Comparison of ENCODE assay signal across 12 cellular contexts in genomic region chr1:22529901-22530621, GRCh38. TPM values are rescaled to one million over a fixed set of nuclear protein-coding genes. Genes with fewer than 3 reads are reported as not detected.
DNase-seq lines count a peak whose midpoint lies in the region; ATAC-seq, FAIRE-seq and TF ChIP-seq lines count a peak whose summit lies in the region.
"Had no signal": no experiment of that assay in that cellular context is flagged by ENCODE, and none has a peak within 500 bp of the region (broad histone marks: within the 10 kb centered on the region; RNA-seq: fewer than 3 reads in every experiment).

No MANE protein-coding gene starts in this region.

- no peak overlapping the region for H3K4me3 ChIP-seq in GM23248
- H3K4me3 ChIP-seq in K562: no peak overlapping the region
- H3K4me3 ChIP-seq in left ventricle myocardium inferior: no peak overlapping the region
- H3K4me3 ChIP-seq in spleen: no peak overlapping the region

- H2AFZ ChIP-seq in GM23248 (no peak overlapping the region), K562 (ENCODE audit: low read depth, low read length) (no peak overlapping the region)

- ATAC-seq in K562: no peak
- ATAC-seq: SK-N-SH treated with all-trans-retinoic acid at 6 μM for 48 hours had no signal

- no peaks in the 10 kb centered on the region for H3K9me1 ChIP-seq in K562 (ENCODE audit: control insufficient read depth, insufficient read depth, low read length)

- DNase-seq in GM23248 (peak; percentile 79), K562 (ENCODE audit: extremely low read depth in 1 of 4, low spot score in 3 of 4) (no peak), left ventricle myocardium inferior (peak; percentile 29), spleen (no peak), NCI-H1048 (lab: John Stamatoyannopoulos, UW) (no peak), iPS-NIHi11 (ENCODE audit: low spot score) (no peak), HCEC 1CT (no peak)
- DNase-seq in activated CD4-positive, alpha-beta T cell treated with anti-CD3 and anti-CD28 coated beads, Interleukin-2, amount 50 U/mL, for 48 hours: no peak
- DNase-seq: activated CD4-positive, alpha-beta T cell treated with anti-CD3 and anti-CD28 coated beads, Interleukin-2, amount 10 ng/mL, durations not matched to agents 7 days and 5 days; retina had no signal

- H3K9me2 ChIP-seq in GM23248 (ENCODE audit: insufficient read depth): no peaks in the 10 kb centered on the region

- TF ChIP-seq POLR2A in K562 (conservative IDR thresholded peaks at IDR 0.05): no peak
- TF ChIP-seq POLR2A in spleen (IDR thresholded peaks at IDR 0.05): no peak

- in situ Hi-C loops in GM23248 (cut with MboI) (no loop called here), K562 (cut with MboI) (no loop called here)

- 44 to 52% methylated on average over 12 of the region's 12 CpGs for WGBS in GM23248 (ENCODE audit: low coverage in 1 of 2, low lambda C conversion rate in 2 of 2, missing lambda C conversion rate in 2 of 2), 2 experiments
- WGBS in K562 (ENCODE audit: insufficient coverage, low coverage, missing lambda C conversion rate): 58% methylated on average over 12 of the region's 12 CpGs
- WGBS in spleen, 5 donors: 78 to 88% (median 84%) methylated on average over 12 of the region's 12 CpGs

- TF ChIP-seq CTCF in K562 (IDR thresholded peaks at IDR 0.05 in 2 of 3, conservative IDR thresholded peaks at IDR 0.05 in 1 of 3; ENCODE audit: insufficient read depth in 2 of 3, low read depth in 1 of 3, low read length in 3 of 3) (no peak), left ventricle myocardium inferior (IDR thresholded peaks at IDR 0.05; ENCODE audit: borderline replicate concordance) (no peak), spleen (IDR thresholded peaks at IDR 0.05 in 8 of 11, conservative IDR thresholded peaks at IDR 0.05 in 3 of 11) (no peak)

- H3K9ac ChIP-seq in GM23248 (peak overlapping the region; percentile 19), K562 (ENCODE audit: insufficient read depth in 1 of 2, low read depth in 2 of 2, low read length in 2 of 2) (no peak overlapping the region)
- H3K9ac ChIP-seq: KMS-11 had no signal

- H3K36me3 ChIP-seq in GM23248 (ENCODE audit: low read depth) (no peaks in the 10 kb centered on the region), K562 (ENCODE audit: control insufficient read depth, insufficient read depth, low read length) (peaks cover 24% of the 10 kb centered on the region; the same call in 1 of the 3 replicates), left ventricle myocardium inferior (peaks cover 30% of the 10 kb centered on the region), spleen (peaks cover 0 to 90% (median 34%) of the 10 kb centered on the region in 6 donors)

- H3K27me3 ChIP-seq in GM23248 (replicated peaks; ENCODE audit: insufficient read depth) (no peaks in the 10 kb centered on the region), K562 (ENCODE audit: control insufficient read depth in 2 of 2, insufficient read depth in 2 of 2, low read length in 2 of 2) (peaks cover 0 to 1% of the 10 kb centered on the region in 2 experiments; a peak in 1 of 5 replicates), left ventricle myocardium inferior (ENCODE audit: low read depth) (no peaks in the 10 kb centered on the region), spleen (replicated peaks in 1 of 7) (no peaks in the 10 kb centered on the region)

- H3K9me3 ChIP-seq in GM23248 (ENCODE audit: low read depth) (no peaks in the 10 kb centered on the region), K562 (replicated peaks; ENCODE audit: control insufficient read depth, insufficient read depth, low read depth, low read length) (no peaks in the 10 kb centered on the region), left ventricle myocardium inferior (replicated peaks) (no peaks in the 10 kb centered on the region), spleen (no peaks in the 10 kb centered on the region)

- H3K79me2 ChIP-seq in GM23248 (ENCODE audit: insufficient read depth): no peaks in the 10 kb centered on the region
- H3K79me2 ChIP-seq in K562 (ENCODE audit: control insufficient read depth, insufficient read depth, low read length): no peaks in the 10 kb centered on the region

- H3F3A ChIP-seq in GM23248 (ENCODE audit: insufficient read depth): no peaks in the 10 kb centered on the region

- FAIRE-seq in K562 (lab: Jason Lieb, UNC): no peak

- H4K20me1 ChIP-seq in GM23248 (ENCODE audit: insufficient read depth) (no peaks in the 10 kb centered on the region), K562 (replicated peaks; ENCODE audit: control insufficient read depth, insufficient read depth, low read length) (no peaks in the 10 kb centered on the region; the same call in none of the 2 replicates)

- CTCF ChIA-PET in K562 (lab: Yijun Ruan, JAX; ENCODE audit: low intra/inter-chr PET ratio): interaction anchor here (0.6 kb wide), 1 partner anchor 112 kb away, joined by 3 read pairs; no protein-coding TSS in a partner anchor

- POLR2A ChIA-PET in K562 (lab: Yijun Ruan, JAX): interaction anchor here (0.6 to 1.3 kb wide), 6 partner anchors 9 to 53 kb away, joined by 3 to 5 read pairs (median 3); no protein-coding TSS in a partner anchor

- intact Hi-C loops in K562 (cut with micrococcal nuclease) (loop anchor here (5.0 to 10.0 kb wide), 2 partner anchors 105 to 112 kb away; partner anchors contain the start of gene C1QC), left ventricle myocardium inferior (cut with micrococcal nuclease) (no loop called here), spleen (cut with DNase I; ENCODE audit: low total_unique reads) (no loop called here)

- H3K27ac ChIP-seq in GM23248: peak overlapping the region; percentile 40
- H3K27ac ChIP-seq in K562 (ENCODE audit: extremely low read depth, low read depth, low read length): no peak overlapping the region
- peak overlapping the region; percentile 51 for H3K27ac ChIP-seq in left ventricle myocardium inferior (replicated peaks)
- peak overlapping the region in 7 of 8 donors; percentile 23 to 73 (median 59) for H3K27ac ChIP-seq in spleen
- H3K27ac ChIP-seq: KMS-11 had no signal

- TSS peak; percentile 37 for BruUV-seq in K562 (replicated peaks; lab: Mats Ljungman, UMichigan)

- TF ChIP-seq EP300 in K562 (IDR thresholded peaks at IDR 0.05; ENCODE audit: low read length): no peak

- H3K4me1 ChIP-seq in GM23248 (ENCODE audit: insufficient read depth) (peaks cover 6% of the 10 kb centered on the region), K562 (replicated peaks in 1 of 2; ENCODE audit: control insufficient read depth in 2 of 2, insufficient read depth in 2 of 2, low read length in 2 of 2) (peaks cover 0 to 2% of the 10 kb centered on the region in 2 experiments; a peak in 1 of 5 replicates), left ventricle myocardium inferior (peaks cover 25% of the 10 kb centered on the region), spleen (peaks cover 0 to 29% (median 16%) of the 10 kb centered on the region in 6 donors)

- H3K4me2 ChIP-seq in GM23248 (ENCODE audit: unreplicated experiment) (peak overlapping the region; percentile 9), K562 (ENCODE audit: insufficient read depth, low read length) (no peak overlapping the region)
- H3K4me2 ChIP-seq: KMS-11 had no signal

- TF ChIP-seq RAD21 in K562 (CRISPR knock-in tag; conservative IDR thresholded peaks at IDR 0.05 in 1 of 2, IDR thresholded peaks at IDR 0.05 in 1 of 2): no peak

TF ChIP-seq in K562, 482 proteins besides CTCF, POLR2A, EP300 and RAD21:
- TF ChIP-seq XRCC4 (IDR thresholded peaks at IDR 0.05; ENCODE audit: extremely low read depth, insufficient read depth, insufficient read length): no peak
- TF ChIP-seq TEAD1 (CRISPR knock-in tag; IDR thresholded peaks at IDR 0.05): no peak
- peak; percentile 66 for TF ChIP-seq RFX1 (IDR thresholded peaks at IDR 0.05)

RNA-seq across cellular contexts. Expression of gene EPHA8, which starts 33.2 kb away (rescaled TPM):
- total RNA-seq in GM23248 (2014; rRNA removed; shearing (Covaris generic)): not detected in 2 replicates
- polyA plus RNA-seq in GM23248 (2016; fragmentation: Nextera tagmentation; extraction: Ambion mirVana) (not detected in 2 replicates), K562 (2011; rRNA removed) (not detected in 2 replicates), K562 (2014; fragmentation: Illumina TruSeq; extraction: Trizol) (not detected in 2 replicates), K562 (2014; fragmentation: Nextera tagmentation; extraction: Ambion mirVana) (not detected), K562 (2014; rRNA removed) (not detected in 2 replicates), spleen (1 to 10 TPM in 1 of 3 donors, under 1 TPM in 2; 0.30 to 1.3 (median 0.33) TPM)
- total RNA-seq in K562 (2011; cell fraction: chromatin; rRNA removed; ENCODE audit: low replicate concordance): not detected in 2 replicates
- total RNA-seq in K562 (2011; cell fraction: nucleolus; rRNA removed): not detected in 2 replicates
- total RNA-seq in K562 (2011; cell fraction: nucleoplasm; rRNA removed): not detected in 2 replicates
- total RNA-seq in K562 (2014; rRNA removed) (not detected in 2 replicates), K562 (2014; rRNA removed; fragmentation: Illumina TruSeq; extraction: Trizol) (not detected in 2 replicates), K562 (2015; rRNA removed; fragmentation: Illumina TruSeq; extraction: Trizol) (not detected in 2 replicates), K562 (2021) (not detected in 2 replicates), left ventricle myocardium inferior (not detected), spleen (1 to 10 TPM; 3.3 to 9.2 (median 5.3) TPM)
- not detected in 2 replicates for polyA plus RNA-seq in K562 (2011; cell fraction: cytosol; rRNA removed)
- not detected in 2 replicates for polyA plus RNA-seq in K562 (2011; cell fraction: nucleus; rRNA removed)
- not detected in 2 replicates for polyA plus RNA-seq in K562 (2012)
- polyA minus RNA-seq in K562 (2011; rRNA and poly(A)+ RNA removed): not detected in 2 replicates
- not detected in 2 replicates for polyA minus RNA-seq in K562 (2011; cell fraction: cytosol; rRNA and poly(A)+ RNA removed)
- polyA minus RNA-seq in K562 (2011; cell fraction: nucleus; rRNA and poly(A)+ RNA removed): not detected in 2 replicates
- total RNA-seq: activated CD4-positive, alpha-beta T cell treated with anti-CD3 and anti-CD28 coated beads, Interleukin-2, amount 10 ng/mL, durations not matched to agents 7 days and 5 days had no signal

Comparison
In these comparisons a context has a peak if more than half of its experiments do, and no peak if none do; other contexts are left out.
1. DNase-seq: peak in GM23248 (single experiment) and left ventricle myocardium inferior (single experiment); none in K562 (0 of 4), spleen (single experiment), NCI-H1048 (single experiment), iPS-NIHi11 (single experiment), HCEC 1CT (single experiment) and activated CD4-positive, alpha-beta T cell treated with anti-CD3 and anti-CD28 coated beads, Interleukin-2, amount 50 U/mL, for 48 hours (0 of 2).